In the genomic region with DNA sequence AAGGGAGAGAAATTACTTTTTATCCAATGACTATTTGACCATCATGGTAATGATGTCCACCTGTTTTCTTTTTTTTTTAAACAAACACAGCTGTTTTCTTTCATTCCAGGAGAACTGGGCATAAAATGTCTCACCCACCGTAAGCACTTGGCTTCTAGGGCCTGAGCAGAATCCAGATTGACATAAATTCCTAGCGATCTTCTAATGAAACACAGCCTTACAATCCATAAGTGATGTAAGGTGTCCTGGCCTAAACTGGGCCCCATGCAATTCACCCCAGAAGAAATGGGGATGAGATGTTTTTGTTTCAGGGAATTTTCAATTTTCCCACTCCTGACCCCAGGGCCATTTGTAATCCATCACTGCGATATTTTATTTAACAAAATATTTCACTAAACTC, we compare ENCODE assay signal across 21 cellular contexts.
"Had no signal": no experiment of that assay in that cellular context is flagged by ENCODE, and none has a peak within 500 bp of the region (broad histone marks: within the 10 kb centered on the region; RNA-seq: fewer than 3 reads in every experiment).

No MANE protein-coding gene starts in this region.

- H3K36me3 ChIP-seq: brain microvascular endothelial cell, colonic mucosa, tibial artery had no signal

- H3K9me3 Mint-ChIP-seq: activated CD8-positive, alpha-beta T cell treated with anti-CD3 and anti-CD28 coated beads for 36 hours; activated naive CD8-positive, alpha-beta T cell treated with anti-CD3 and anti-CD28 coated beads, Interleukin-2, amount 50 U/mL, for 24 hours; activated T-helper 2 cell treated with anti-CD3 and anti-CD28 coated beads, Interferon-gamma antibody, Interleukin-2, Interleukin-4, amounts not matched to agents 10 μg/mL and 5 μg/mL and 100 μg/mL, durations not matched to agents 14 hours and 24 hours and 36 hours; central memory CD8-positive, alpha-beta T cell; T-helper 2 cell treated with Interferon-gamma antibody and Interleukin-4, amounts not matched to agents 5 μg/mL and 100 μg/mL, for 36 hours had no signal

- H3K27ac Mint-ChIP-seq: activated CD4-positive, alpha-beta T cell treated with anti-CD3 and anti-CD28 coated beads, Interleukin-2, amount 10 ng/mL, durations not matched to agents 24 days and 14 days; activated CD8-positive, alpha-beta T cell treated with anti-CD3 and anti-CD28 coated beads for 36 hours; activated naive CD8-positive, alpha-beta T cell treated with anti-CD3 and anti-CD28 coated beads, Interleukin-2, amount 50 U/mL, for 24 hours; activated T-helper 2 cell treated with anti-CD3 and anti-CD28 coated beads, Interferon-gamma antibody, Interleukin-2, Interleukin-4, amounts not matched to agents 10 μg/mL and 5 μg/mL and 100 μg/mL, durations not matched to agents 14 hours and 24 hours and 36 hours; T-helper 2 cell treated with Interferon-gamma antibody and Interleukin-4, amounts not matched to agents 5 μg/mL and 100 μg/mL, for 36 hours had no signal

- ATAC-seq: activated CD8-positive, alpha-beta T cell treated with anti-CD3 and anti-CD28 coated beads for 36 hours; activated naive CD8-positive, alpha-beta T cell treated with anti-CD3 and anti-CD28 coated beads, Interleukin-2, amount 50 U/mL, for 24 hours; stimulated activated naive CD8-positive, alpha-beta T cell treated with anti-CD3 and anti-CD28 coated beads, Interleukin-15, Interleukin-2, amounts not matched to agents 100 U/mL and 50 U/mL, for 24 hours had no signal

- DNase-seq: activated CD4-positive, alpha-beta T cell treated with anti-CD3 and anti-CD28 coated beads, Interleukin-2, amount 10 ng/mL, durations not matched to agents 24 days and 14 days; activated CD8-positive, alpha-beta T cell treated with anti-CD3 and anti-CD28 coated beads for 36 hours; activated naive CD4-positive, alpha-beta T cell treated with Interleukin-2 at 50 U/mL for 16 hours; activated naive CD8-positive, alpha-beta T cell treated with anti-CD3 and anti-CD28 coated beads, Interleukin-2, amount 50 U/mL, for 24 hours; activated T-cell treated with anti-CD3 and anti-CD28 coated beads, Interleukin-2, amount 50 U/mL, for 1 hour; aorta; brain microvascular endothelial cell; colonic mucosa; erythroblast; hippocampal formation; left cardiac atrium; midbrain; occipital lobe; posterior cingulate gyrus; stimulated activated naive CD8-positive, alpha-beta T cell treated with anti-CD3 and anti-CD28 coated beads, Interleukin-15, Interleukin-2, amounts not matched to agents 100 U/mL and 50 U/mL, for 24 hours; substantia nigra; tibial artery had no signal

- H3K4me3 Mint-ChIP-seq: activated CD4-positive, alpha-beta T cell treated with anti-CD3 and anti-CD28 coated beads, Interleukin-2, amount 10 ng/mL, durations not matched to agents 24 days and 14 days; activated CD8-positive, alpha-beta T cell treated with anti-CD3 and anti-CD28 coated beads for 36 hours; activated naive CD8-positive, alpha-beta T cell treated with anti-CD3 and anti-CD28 coated beads, Interleukin-2, amount 50 U/mL, for 24 hours; central memory CD8-positive, alpha-beta T cell; T-helper 2 cell treated with Interferon-gamma antibody and Interleukin-4, amounts not matched to agents 5 μg/mL and 100 μg/mL, for 36 hours had no signal

- H3K4me1 Mint-ChIP-seq: activated CD4-positive, alpha-beta T cell treated with anti-CD3 and anti-CD28 coated beads, Interleukin-2, amount 10 ng/mL, durations not matched to agents 24 days and 14 days; activated naive CD8-positive, alpha-beta T cell treated with anti-CD3 and anti-CD28 coated beads, Interleukin-2, amount 50 U/mL, for 24 hours; central memory CD8-positive, alpha-beta T cell had no signal

- H3K4me3 ChIP-seq: colonic mucosa, lung, tibial artery had no signal

- H3K27me3 ChIP-seq: brain microvascular endothelial cell, colonic mucosa, tibial artery had no signal

- H3K27me3 Mint-ChIP-seq: activated CD8-positive, alpha-beta T cell treated with anti-CD3 and anti-CD28 coated beads for 36 hours; activated naive CD8-positive, alpha-beta T cell treated with anti-CD3 and anti-CD28 coated beads, Interleukin-2, amount 50 U/mL, for 24 hours had no signal
